In the genomic region with DNA sequence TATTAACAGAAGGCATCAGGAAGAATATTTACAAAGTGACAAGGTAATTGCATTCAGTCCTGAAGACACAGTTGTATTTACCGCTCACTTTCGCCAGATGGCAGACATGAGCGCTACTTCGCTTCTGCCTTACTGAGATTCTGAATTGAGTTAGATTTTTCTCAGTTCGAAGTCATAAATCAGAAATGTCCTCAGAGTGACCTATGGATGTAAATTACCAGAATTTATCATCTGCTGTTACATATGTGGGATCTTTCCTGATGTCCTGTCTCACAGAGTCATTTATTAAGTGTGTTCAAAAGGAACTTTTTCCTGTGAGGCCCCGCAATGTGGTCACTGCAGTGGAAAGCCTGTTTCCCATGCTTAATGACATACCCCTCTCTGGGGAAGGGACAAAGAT, we compare ENCODE assay signal across 8 cellular contexts.
DNase-seq lines count a peak whose midpoint lies in the region; ATAC-seq and TF ChIP-seq lines count a peak whose summit lies in the region.

No MANE protein-coding gene starts in this region.

- no peaks in the 10 kb centered on the region for H3K9me3 Mint-ChIP-seq in T-helper 2 cell treated with Interferon-gamma antibody and Interleukin-4, amounts not matched to agents 5 μg/mL and 100 μg/mL, for 36 hours

- peak; percentile 78 for ATAC-seq in GM21528 (IDR thresholded peaks at IDR 0.05; ENCODE audit: low FRiP score, unreplicated experiment)
- peak; percentile 80 for ATAC-seq in left colon

- H3K4me3 ChIP-seq in cardiac fibroblast (replicated peaks in 1 of 2; ENCODE audit: low read depth in 2 of 2, low read length in 2 of 2), result no peak overlapping the region

- peak; percentile 79 for TF ChIP-seq CTCF in cardiac fibroblast (IDR thresholded peaks at IDR 0.05; ENCODE audit: low read depth, low read length)

- H3K27me3 Mint-ChIP-seq in T-helper 2 cell treated with Interferon-gamma antibody and Interleukin-4, amounts not matched to agents 5 μg/mL and 100 μg/mL, for 36 hours (ENCODE audit: low read depth), result peaks cover 4% of the 10 kb centered on the region

- DNase-seq in NCI-H1417 (lab: John Stamatoyannopoulos, UW), result peak; percentile 32 to 73 (median 42)
- DNase-seq in NCI-H1417 treated with DMSO at 0.1 percent for 48 hours (lab: John Stamatoyannopoulos, UW), result no peak
- peak; percentile 42 for DNase-seq in HT1080 (ENCODE audit: low read depth)
- peak; percentile 24 for DNase-seq in T-helper 2 cell treated with Interferon-gamma antibody and Interleukin-4, amounts not matched to agents 5 μg/mL and 100 μg/mL, for 36 hours (ENCODE audit: low spot score)
- peak; percentile 70 to 74 for DNase-seq in cardiac fibroblast (ENCODE audit: low read depth in 2 of 2)
- peak in 1 of 2 donors; percentile 56 for DNase-seq in left colon
- peak; percentile 0 to 7 (median 7) for DNase-seq in stimulated activated CD4-positive, alpha-beta T cell treated with anti-CD3 and anti-CD28 coated beads, TNF-alpha, amount 100 ng/mL, for 4 hours (ENCODE audit: low read depth in 3 of 3)

- no peaks in the 10 kb centered on the region for H3K36me3 Mint-ChIP-seq in T-helper 2 cell treated with Interferon-gamma antibody and Interleukin-4, amounts not matched to agents 5 μg/mL and 100 μg/mL, for 36 hours (ENCODE audit: low read depth)

- H3K4me1 Mint-ChIP-seq in T-helper 2 cell treated with Interferon-gamma antibody and Interleukin-4, amounts not matched to agents 5 μg/mL and 100 μg/mL, for 36 hours (ENCODE audit: low read depth), result peaks cover 10% of the 10 kb centered on the region

- H3K27ac Mint-ChIP-seq in T-helper 2 cell treated with Interferon-gamma antibody and Interleukin-4, amounts not matched to agents 5 μg/mL and 100 μg/mL, for 36 hours, result no peak overlapping the region

- no peak overlapping the region for H3K4me3 Mint-ChIP-seq in T-helper 2 cell treated with Interferon-gamma antibody and Interleukin-4, amounts not matched to agents 5 μg/mL and 100 μg/mL, for 36 hours

- intact Hi-C loops in left colon (cut with DNase I, micrococcal nuclease), result loop anchor here in 1 of 2 donors (5.0 kb wide), 1 partner anchor 886 kb away; no protein-coding TSS in a partner anchor
